In genomic region chr11:79184285-79184684, GRCh38 we compare ENCODE assay signal across 27 cellular contexts.
"Had no signal": no experiment of that assay in that cellular context is flagged by ENCODE, and none has a peak within 500 bp of the region (broad histone marks: within the 10 kb centered on the region; RNA-seq: fewer than 3 reads in every experiment).

No MANE protein-coding gene starts in this region.

- H3K4me1 Mint-ChIP-seq: activated B cell treated with CpG ODN at 0.5 μM for 24 hours; activated T-helper 17 cell treated with anti-CD3 and anti-CD28 coated beads, Interleukin-2, amount 50 U/mL, for 72 hours had no signal

- H3K4me3 Mint-ChIP-seq: activated B cell treated with CpG ODN at 0.5 μM for 24 hours; activated CD8-positive, alpha-beta T cell treated with anti-CD3 and anti-CD28 coated beads for 36 hours; activated naive CD8-positive, alpha-beta T cell; activated T-cell treated with anti-CD3 and anti-CD28 coated beads, Interleukin-2, amount 50 U/mL, for 4 hours; activated T-helper 17 cell treated with anti-CD3 and anti-CD28 coated beads, Interleukin-2, amount 50 U/mL, for 72 hours had no signal

- H3K9me3 Mint-ChIP-seq: activated CD8-positive, alpha-beta T cell treated with anti-CD3 and anti-CD28 coated beads for 36 hours; activated T-cell treated with anti-CD3 and anti-CD28 coated beads, Interleukin-2, amount 50 U/mL, for 4 hours; activated T-helper 17 cell treated with anti-CD3 and anti-CD28 coated beads, Interleukin-2, amount 50 U/mL, for 72 hours had no signal

- H3K4me3 ChIP-seq: esophagus squamous epithelium, gastroesophageal sphincter, heart right ventricle, hepatocyte had no signal

- DNase-seq: activated B cell treated with CpG ODN at 0.5 μM for 24 hours; activated CD4-positive, alpha-beta T cell treated with anti-CD3 and anti-CD28 coated beads for 48 hours; activated CD4-positive, alpha-beta T cell treated with anti-CD3 and anti-CD28 coated beads, Interleukin-2, amount 50 U/mL, for 1 hour; activated CD4-positive, alpha-beta T cell treated with anti-CD3 and anti-CD28 coated beads, Interleukin-2, amount 50 U/mL, for 48 hours; activated CD8-positive, alpha-beta memory T cell treated with anti-CD3 and anti-CD28 coated beads for 24 hours; activated CD8-positive, alpha-beta T cell treated with anti-CD3 and anti-CD28 coated beads for 36 hours; activated effector memory CD4-positive, alpha-beta T cell treated with Interleukin-2 at 50 U/mL for 16 hours; activated gamma-delta T cell treated with Interleukin-2 at 50 U/mL for 16 hours; activated naive CD4-positive, alpha-beta T cell treated with anti-CD3 and anti-CD28 coated beads, Interleukin-2, amount 50 U/mL, for 16 hours; activated naive CD4-positive, alpha-beta T cell treated with Interleukin-2 at 50 U/mL for 16 hours; activated T-cell treated with anti-CD3 and anti-CD28 coated beads, Interleukin-2, amount 50 U/mL, for 4 hours; amniotic stem cell; anterior cingulate cortex; caudate nucleus; cortex of kidney; dermis blood vessel endothelial cell; effector CD4-positive, alpha-beta T cell; esophagus squamous epithelium; foreskin melanocyte; heart right ventricle; T-helper 2 cell had no signal

- ATAC-seq: activated CD4-positive, CD25-positive, alpha-beta regulatory T cell treated with anti-CD3 and anti-CD28 coated beads, Interleukin-2, amount 50 U/mL, for 24 hours; activated CD8-positive, alpha-beta T cell treated with anti-CD3 and anti-CD28 coated beads for 36 hours; activated T-cell treated with anti-CD3 and anti-CD28 coated beads, Interleukin-2, amount 50 U/mL, for 4 hours; activated T-helper 17 cell treated with anti-CD3 and anti-CD28 coated beads, Interleukin-2, amount 50 U/mL, for 72 hours; gastroesophageal sphincter; heart right ventricle had no signal

- H2AFZ ChIP-seq: hepatocyte had no signal

- H3K36me3 Mint-ChIP-seq: activated naive CD8-positive, alpha-beta T cell had no signal

- H3K27ac Mint-ChIP-seq: activated B cell treated with CpG ODN at 0.5 μM for 24 hours; activated CD8-positive, alpha-beta T cell treated with anti-CD3 and anti-CD28 coated beads for 36 hours; activated naive CD8-positive, alpha-beta T cell; activated T-helper 17 cell treated with anti-CD3 and anti-CD28 coated beads, Interleukin-2, amount 50 U/mL, for 72 hours had no signal

- H3K36me3 ChIP-seq: esophagus squamous epithelium, gastroesophageal sphincter, heart right ventricle had no signal

- H3K27me3 ChIP-seq: esophagus squamous epithelium, gastroesophageal sphincter, heart right ventricle, hepatocyte had no signal

- H3K27me3 Mint-ChIP-seq: activated CD8-positive, alpha-beta T cell treated with anti-CD3 and anti-CD28 coated beads for 36 hours; activated naive CD8-positive, alpha-beta T cell had no signal

- H3K4me2 ChIP-seq: hepatocyte had no signal

- H3K27ac ChIP-seq: epithelial cell of prostate, esophagus squamous epithelium, gastroesophageal sphincter, heart right ventricle, hepatocyte had no signal

- H3K4me1 ChIP-seq: esophagus squamous epithelium, gastroesophageal sphincter, heart right ventricle had no signal

- H3K79me2 ChIP-seq: hepatocyte had no signal
